19 cellular contexts compared by ENCODE assay signal in the genomic region with DNA sequence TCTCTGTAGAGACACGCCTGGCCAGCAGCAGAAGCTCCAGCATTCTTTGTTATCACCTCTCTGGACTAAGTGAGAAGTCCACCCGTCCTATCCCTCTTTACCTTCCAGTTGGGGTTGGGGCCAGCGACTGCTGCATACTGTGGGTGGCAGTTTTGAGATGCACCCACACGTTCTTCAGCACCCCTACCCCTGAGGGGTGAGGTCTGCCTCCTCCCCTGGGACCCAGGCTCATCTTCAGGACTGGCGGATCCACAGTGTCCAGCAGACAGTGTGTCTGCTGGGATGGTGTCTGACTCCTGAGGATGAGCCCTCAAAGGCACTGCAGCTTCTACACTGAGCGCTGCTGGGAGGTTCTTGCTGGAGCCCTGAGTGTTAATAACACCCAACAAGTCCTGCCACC.
"Had no signal": no experiment of that assay in that cellular context is flagged by ENCODE, and none has a peak within 500 bp of the region (broad histone marks: within the 10 kb centered on the region; RNA-seq: fewer than 3 reads in every experiment).

No MANE protein-coding gene starts in this region.

- ATAC-seq: gastroesophageal sphincter; left cardiac atrium; right lobe of liver; stimulated activated naive B cell treated with anti-CD40 and anti-IgM and Interleukin-4, amounts not matched to agents 10 μg/mL and 1 μg/mL and 100 μg/mL, for 72 hours; stimulated activated naive CD8-positive, alpha-beta T cell treated with anti-CD3 and anti-CD28 coated beads, Interleukin-15, amount 100 ng/mL, for 72 hours had no signal

- H3K4me1 ChIP-seq: gastroesophageal sphincter, spleen, uterus had no signal

- H3K27ac ChIP-seq: esophagus squamous epithelium, gastroesophageal sphincter, spleen, uterus had no signal

- DNase-seq: dermis blood vessel endothelial cell; esophagus squamous epithelium; foreskin fibroblast; glutamatergic neuron; immature natural killer cell; left cardiac atrium; mesendoderm; naive B cell; right lobe of liver; spleen; stimulated activated CD4-positive, alpha-beta T cell treated with anti-CD3 and anti-CD28 coated beads, Interleukin-15, amount 100 ng/mL, for 24 hours; stimulated activated CD4-positive, alpha-beta T cell treated with anti-CD3 and anti-CD28 coated beads, Interleukin-1b, Interleukin-23, amount 100 ng/mL, for 48 hours; stimulated activated CD4-positive, alpha-beta T cell treated with anti-CD3 and anti-CD28 coated beads, Interleukin-4, amount 100 ng/mL, for 24 hours; stimulated activated naive B cell treated with anti-CD40 and anti-IgM and Interleukin-4, amounts not matched to agents 10 μg/mL and 1 μg/mL and 100 μg/mL, for 72 hours; stimulated activated naive CD8-positive, alpha-beta T cell treated with anti-CD3 and anti-CD28 coated beads, Interleukin-15, amount 100 ng/mL, for 72 hours; substantia nigra; uterus had no signal

- H3K9me3 ChIP-seq: esophagus squamous epithelium, gastroesophageal sphincter, right lobe of liver, spleen, upper lobe of left lung, uterus had no signal

- H3K27me3 ChIP-seq: gastroesophageal sphincter, right lobe of liver, spleen, upper lobe of left lung, uterus had no signal

- H3K36me3 ChIP-seq: esophagus squamous epithelium, gastroesophageal sphincter, right lobe of liver, spleen, upper lobe of left lung, uterus had no signal

- H3K4me3 ChIP-seq: esophagus squamous epithelium, gastroesophageal sphincter, right lobe of liver, spleen, upper lobe of left lung, uterus had no signal
